1 cellular context compared by ENCODE assay signal in the genomic region with DNA sequence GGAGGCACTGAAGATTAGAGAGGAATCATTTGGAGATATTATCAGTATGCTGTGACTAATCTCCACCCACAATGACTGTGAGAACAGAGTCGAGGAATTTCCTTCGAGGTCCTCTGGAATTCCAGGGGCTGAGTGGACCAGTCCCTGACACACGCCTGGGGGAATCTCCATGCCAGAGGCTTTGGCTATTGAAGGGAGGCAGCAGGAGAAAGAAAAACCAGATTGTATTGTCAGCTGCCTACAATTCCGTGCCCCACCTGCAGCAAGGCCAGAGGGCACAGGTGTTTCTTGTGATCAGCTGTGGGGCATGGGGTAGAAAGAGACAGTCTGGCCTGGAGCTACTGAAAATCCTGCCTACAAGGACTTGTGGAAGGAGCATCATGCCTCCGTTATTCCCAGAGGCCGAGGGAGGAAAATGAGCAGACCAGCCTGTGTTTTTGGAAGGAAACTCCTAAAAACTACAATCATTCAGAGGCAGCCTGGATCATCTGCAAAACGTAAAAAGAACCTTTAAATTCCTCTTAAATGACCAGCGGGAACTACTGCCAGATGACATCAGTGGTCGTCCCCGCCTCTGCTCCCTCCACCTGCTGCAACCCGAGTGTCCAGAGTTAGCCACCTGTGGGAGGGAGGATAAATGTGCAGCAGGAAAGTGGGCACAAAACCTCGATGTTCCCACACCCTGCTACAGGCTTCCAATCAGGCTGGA.
TF ChIP-seq lines count a peak whose summit lies in the region.

No MANE protein-coding gene starts in this region.

TF ChIP-seq in WTC11, 78 proteins besides CTCF, POLR2A, EP300 and RAD21 (continued from another document):
- TF ChIP-seq TCF7 (CRISPR knock-in tag; IDR thresholded peaks at IDR 0.05; ENCODE audit: low read depth), result no peak
- TF ChIP-seq, protein P1, sequence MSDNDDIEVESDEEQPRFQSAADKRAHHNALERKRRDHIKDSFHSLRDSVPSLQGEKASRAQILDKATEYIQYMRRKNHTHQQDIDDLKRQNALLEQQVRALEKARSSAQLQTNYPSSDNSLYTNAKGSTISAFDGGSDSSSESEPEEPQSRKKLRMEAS (CRISPR knock-in tag; IDR thresholded peaks at IDR 0.05), result no peak
- no peak for TF ChIP-seq GTF2I (CRISPR knock-in tag; conservative IDR thresholded peaks at IDR 0.05)
- TF ChIP-seq, protein P2, sequence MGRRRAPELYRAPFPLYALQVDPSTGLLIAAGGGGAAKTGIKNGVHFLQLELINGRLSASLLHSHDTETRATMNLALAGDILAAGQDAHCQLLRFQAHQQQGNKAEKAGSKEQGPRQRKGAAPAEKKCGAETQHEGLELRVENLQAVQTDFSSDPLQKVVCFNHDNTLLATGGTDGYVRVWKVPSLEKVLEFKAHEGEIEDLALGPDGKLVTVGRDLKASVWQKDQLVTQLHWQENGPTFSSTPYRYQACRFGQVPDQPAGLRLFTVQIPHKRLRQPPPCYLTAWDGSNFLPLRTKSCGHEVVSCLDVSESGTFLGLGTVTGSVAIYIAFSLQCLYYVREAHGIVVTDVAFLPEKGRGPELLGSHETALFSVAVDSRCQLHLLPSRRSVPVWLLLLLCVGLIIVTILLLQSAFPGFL (CRISPR knock-in tag; IDR thresholded peaks at IDR 0.05; ENCODE audit: borderline replicate concordance), result no peak
